16 cellular contexts compared by ENCODE assay signal in the genomic region with DNA sequence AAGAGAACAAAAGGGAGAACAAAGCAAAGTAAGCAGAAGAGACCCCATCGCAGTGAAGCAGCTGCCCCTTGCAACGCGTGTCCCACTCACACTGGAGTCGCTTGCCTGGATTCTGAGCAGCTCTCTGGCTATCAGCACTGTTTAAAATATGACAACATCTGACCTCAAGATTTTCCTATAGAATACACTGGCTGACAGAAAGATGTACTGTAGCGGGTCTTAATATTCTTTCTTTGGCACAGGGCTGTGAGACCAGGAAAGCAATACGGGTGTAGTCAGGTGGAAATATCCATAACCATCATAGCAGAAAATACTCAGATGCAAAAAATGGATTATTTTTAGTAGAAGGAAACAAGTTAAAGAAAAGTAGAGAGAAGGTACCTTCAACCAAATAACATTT.
DNase-seq lines count a peak whose midpoint lies in the region; TF ChIP-seq lines count a peak whose summit lies in the region.
"Had no signal": no experiment of that assay in that cellular context is flagged by ENCODE, and none has a peak within 500 bp of the region (broad histone marks: within the 10 kb centered on the region; RNA-seq: fewer than 3 reads in every experiment).

No MANE protein-coding gene starts in this region.

- H4K20me1 ChIP-seq in Karpas-422 (ENCODE audit: insufficient read depth, low read depth, low read length) (no peaks in the 10 kb centered on the region), OCI-LY7 (ENCODE audit: insufficient read depth, low read length) (no peaks in the 10 kb centered on the region)

- peak overlapping the region; percentile 38; the same call in 1 of the 2 replicates for H2AFZ ChIP-seq in Karpas-422 (ENCODE audit: low read length)
- H2AFZ ChIP-seq in OCI-LY7 (ENCODE audit: low read length), result peak overlapping the region; percentile 57; the same call in 1 of the 2 replicates

- no peak overlapping the region for H3K27ac Mint-ChIP-seq in osteocyte (ENCODE audit: unreplicated experiment)
- H3K27ac Mint-ChIP-seq: CD4-positive, alpha-beta memory T cell; HFFc6 had no signal

- H3K4me3 Mint-ChIP-seq in osteocyte (ENCODE audit: unreplicated experiment), result no peak overlapping the region
- H3K4me3 Mint-ChIP-seq: CD4-positive, alpha-beta memory T cell; HFFc6 had no signal

- H3K9me3 ChIP-seq in Karpas-422 (ENCODE audit: low read length) (no peaks in the 10 kb centered on the region), OCI-LY7 (ENCODE audit: low read length) (no peaks in the 10 kb centered on the region)
- H3K9me3 ChIP-seq: HAP-1 had no signal

- BruUV-seq in OCI-LY7 (replicated peaks; lab: Mats Ljungman, UMichigan), result no TSS peak

- CTCF ChIA-PET in OCI-LY7 (lab: Charles Lee; ENCODE audit: unreplicated experiment), result no interaction called here

- peaks cover 14% of the 10 kb centered on the region for H3K4me1 Mint-ChIP-seq in osteocyte (ENCODE audit: unreplicated experiment)
- H3K4me1 Mint-ChIP-seq: CD4-positive, alpha-beta memory T cell had no signal

- no peaks in the 10 kb centered on the region for H3K27me3 ChIP-seq in Karpas-422 (ENCODE audit: low read length)

- H3K79me2 ChIP-seq in Karpas-422 (ENCODE audit: low read length) (no peaks in the 10 kb centered on the region), OCI-LY7 (ENCODE audit: insufficient read depth, low read depth, low read length) (no peaks in the 10 kb centered on the region)

- H3K4me2 ChIP-seq in Karpas-422 (ENCODE audit: low read depth, low read length, poor library complexity, severe bottlenecking) (peak overlapping the region; percentile 72), OCI-LY7 (ENCODE audit: low read length) (peak overlapping the region; percentile 46)

- H3K9me3 Mint-ChIP-seq in osteocyte (ENCODE audit: unreplicated experiment), result no peaks in the 10 kb centered on the region
- H3K9me3 Mint-ChIP-seq: CD4-positive, alpha-beta memory T cell; HFFc6 had no signal

- TF ChIP-seq POLR2A in erythroblast (IDR thresholded peaks at IDR 0.05; ENCODE audit: low read length), result no peak

- peaks cover 67% of the 10 kb centered on the region for H3K4me1 ChIP-seq in Karpas-422 (ENCODE audit: low read length)
- peaks cover 31% of the 10 kb centered on the region for H3K4me1 ChIP-seq in OCI-LY7 (ENCODE audit: insufficient read depth, low read length, poor library complexity, severe bottlenecking)
- H3K4me1 ChIP-seq: HAP-1 had no signal

- H3K27ac ChIP-seq in Karpas-422 (ENCODE audit: low read length), result peak overlapping the region; percentile 82
- H3K27ac ChIP-seq in OCI-LY7 (ENCODE audit: low read depth, low read length, poor library complexity, severe bottlenecking), result no peak overlapping the region

- H3K9me2 ChIP-seq in Karpas-422 (replicated peaks; ENCODE audit: insufficient read depth, low read length) (no peaks in the 10 kb centered on the region), OCI-LY7 (ENCODE audit: insufficient read depth, low read length) (no peaks in the 10 kb centered on the region)

- H3K4me3 ChIP-seq in Karpas-422 (ENCODE audit: low read length) (peak overlapping the region; percentile 43), OCI-LY7 (ENCODE audit: low read depth, low read length, poor library complexity, severe bottlenecking) (no peak overlapping the region)
- H3K4me3 ChIP-seq: HAP-1 had no signal

- H3K36me3 Mint-ChIP-seq in osteocyte (ENCODE audit: unreplicated experiment), result peaks cover 3% of the 10 kb centered on the region
- H3K36me3 Mint-ChIP-seq: CD4-positive, alpha-beta memory T cell had no signal

- DNase-seq in Karpas-422, result peak; percentile 86
- no peak for DNase-seq in OCI-LY7 (ENCODE audit: low spot score)
- peak; percentile 53 for DNase-seq in germinal center (ENCODE audit: low spot score)
- DNase-seq in osteocyte (ENCODE audit: extremely low spot score, unreplicated experiment), result peak; percentile 1
- no peak for DNase-seq in NCI-H2081 (lab: John Stamatoyannopoulos, UW)
- no peak for DNase-seq in erythroblast (lab: John Stamatoyannopoulos, UW)
- DNase-seq in NCI-H524 treated with DMSO at 0.1 percent for 48 hours (lab: John Stamatoyannopoulos, UW), result no peak
- DNase-seq: C1 segment of cervical spinal cord; Calu3; CD4-positive, alpha-beta memory T cell; COR-L47; DMS53; DMS79 treated with DMSO at 0.1 percent for 48 hours; GOT3; HFFc6 had no signal

- POLR2A ChIA-PET in OCI-LY7 (lab: Charles Lee), result no interaction called here

- H3K9ac ChIP-seq in Karpas-422 (ENCODE audit: low read length), result peak overlapping the region; percentile 32; the same call in 1 of the 2 replicates

- H3K27me3 Mint-ChIP-seq in osteocyte (ENCODE audit: unreplicated experiment), result no peaks in the 10 kb centered on the region
- H3K27me3 Mint-ChIP-seq: CD4-positive, alpha-beta memory T cell had no signal

- H3K36me3 ChIP-seq in Karpas-422 (ENCODE audit: insufficient read depth, low read length), result no peaks in the 10 kb centered on the region
- H3K36me3 ChIP-seq in OCI-LY7 (ENCODE audit: insufficient read depth, low read length), result no peaks in the 10 kb centered on the region
- H3K36me3 ChIP-seq: HAP-1 had no signal

- TF ChIP-seq CTCF in OCI-LY7 (conservative IDR thresholded peaks at IDR 0.05; ENCODE audit: low read length) (no peak), osteocyte (IDR thresholded peaks at IDR 0.05) (no peak)

- intact Hi-C loops in OCI-LY7 (cut with micrococcal nuclease; ENCODE audit: unreplicated experiment), result no loop called here

Comparison
In these comparisons a context has a peak if more than half of its experiments do, and no peak if none do; other contexts are left out.
1. DNase-seq: peak in Karpas-422 (single experiment), germinal center (single experiment) and osteocyte (single experiment); none in OCI-LY7 (single experiment), NCI-H2081 (0 of 2), erythroblast (0 of 2) and NCI-H524 treated with DMSO at 0.1 percent for 48 hours (single experiment).